ENCODE assay signal across 19 cellular contexts in genomic region chr2:68023904-68024303, GRCh38. TPM values are rescaled to one million over a fixed set of nuclear protein-coding genes. Genes with fewer than 3 reads are reported as not detected.
DNase-seq lines count a peak whose midpoint lies in the region; ATAC-seq and TF ChIP-seq lines count a peak whose summit lies in the region.
"Had no signal": no experiment of that assay in that cellular context is flagged by ENCODE, and none has a peak within 500 bp of the region (broad histone marks: within the 10 kb centered on the region; RNA-seq: fewer than 3 reads in every experiment).

No MANE protein-coding gene starts in this region.

- peak overlapping the region; percentile 3 for H4K91ac ChIP-seq in mesenchymal stem cell (ENCODE audit: low read length)

- 96% methylated on average over 16 of the region's 16 CpGs for WGBS in mesenchymal stem cell
- WGBS in prostate gland: 89% methylated on average over 7 of the region's 16 CpGs
- 94 to 99% methylated on average over 14 to 16 of the region's 16 CpGs for WGBS in lower leg skin, 2 donors

- DNase-seq in Right ventricle myocardium inferior (ENCODE audit: missing footprints): peak; percentile 39
- no peak for DNase-seq in right atrium auricular region (ENCODE audit: low spot score)
- no peak for DNase-seq in mesenchymal stem cell
- DNase-seq in upper lobe of right lung: no peak
- no peak for DNase-seq in prostate gland (ENCODE audit: low spot score)
- DNase-seq in lower leg skin (ENCODE audit: low spot score in 2 of 2): no peak
- DNase-seq in DMS153 (lab: John Stamatoyannopoulos, UW): no peak
- DNase-seq: ACHN; AML-193; C1 segment of cervical spinal cord; Calu3; CD4-positive, alpha-beta memory T cell; COR-L47; DND-41; GOT3; HFFc6 had no signal

- no peak overlapping the region for H3K9ac ChIP-seq in mesenchymal stem cell (ENCODE audit: low read length)

- H2AK5ac ChIP-seq in mesenchymal stem cell (ENCODE audit: low read length, severe bottlenecking): no peak overlapping the region

- ATAC-seq in Right ventricle myocardium inferior (no peak), upper lobe of right lung (peak; percentile 12)

- H3K4me3 ChIP-seq in right atrium auricular region (no peak overlapping the region), mesenchymal stem cell (ENCODE audit: insufficient read depth in 1 of 2, low read depth in 1 of 2, low read length in 2 of 2) (no peak overlapping the region), upper lobe of right lung (no peak overlapping the region), prostate gland (no peak overlapping the region), lower leg skin (ENCODE audit: low read depth, poor library complexity, severe bottlenecking) (no peak overlapping the region)
- H3K4me3 ChIP-seq: A549, HAP-1 had no signal

- H3K4ac ChIP-seq in mesenchymal stem cell (ENCODE audit: low read depth in 1 of 2, low read length in 2 of 2): no peak overlapping the region

- no peaks in the 10 kb centered on the region for H3K79me1 ChIP-seq in mesenchymal stem cell (replicated peaks; ENCODE audit: low read length, poor library complexity, severe bottlenecking)

- no peak overlapping the region for H3K14ac ChIP-seq in mesenchymal stem cell (ENCODE audit: low read length in 2 of 2)

- no peaks in the 10 kb centered on the region for H3K4me1 ChIP-seq in right atrium auricular region
- no peaks in the 10 kb centered on the region for H3K4me1 ChIP-seq in mesenchymal stem cell (ENCODE audit: control insufficient read depth, insufficient read depth, low read depth, low read length)
- no peaks in the 10 kb centered on the region for H3K4me1 ChIP-seq in upper lobe of right lung
- no peaks in the 10 kb centered on the region for H3K4me1 ChIP-seq in prostate gland (replicated peaks)
- H3K4me1 ChIP-seq: A549, HAP-1 had no signal

- no peak overlapping the region for H4K8ac ChIP-seq in mesenchymal stem cell (ENCODE audit: low read length)

- TF ChIP-seq CTCF in right atrium auricular region (IDR thresholded peaks at IDR 0.05) (no peak), upper lobe of right lung (IDR thresholded peaks at IDR 0.05) (no peak), prostate gland (IDR thresholded peaks at IDR 0.05) (no peak), lower leg skin (IDR thresholded peaks at IDR 0.05) (no peak)

- H2AFZ ChIP-seq in mesenchymal stem cell (ENCODE audit: low read depth, low read length): no peak overlapping the region

- no peak overlapping the region for H3K18ac ChIP-seq in mesenchymal stem cell (ENCODE audit: low read depth in 1 of 2, low read length in 2 of 2)

- no peak overlapping the region for H3K23ac ChIP-seq in mesenchymal stem cell (ENCODE audit: low read length in 2 of 2)

- intact Hi-C loops in Right ventricle myocardium inferior (cut with DNase I) (no loop called here), upper lobe of right lung (cut with DNase I) (no loop called here), prostate gland (cut with DNase I) (no loop called here), lower leg skin (cut with DNase I; ENCODE audit: low total_unique reads) (no loop called here)

- no peak overlapping the region for H3K27ac ChIP-seq in right atrium auricular region
- H3K27ac ChIP-seq in mesenchymal stem cell (ENCODE audit: low read length, poor library complexity, severe bottlenecking): no peak overlapping the region
- H3K27ac ChIP-seq in upper lobe of right lung: no peak overlapping the region
- no peak overlapping the region for H3K27ac ChIP-seq in prostate gland
- H3K27ac ChIP-seq: 22Rv1, A549 had no signal

- no peak overlapping the region for H2BK15ac ChIP-seq in mesenchymal stem cell (ENCODE audit: low read depth, poor library complexity, severe bottlenecking)

- H3K4me2 ChIP-seq in mesenchymal stem cell (ENCODE audit: low read length, poor library complexity, severe bottlenecking): no peak overlapping the region
- H3K4me2 ChIP-seq: A549 had no signal

- H2BK120ac ChIP-seq in mesenchymal stem cell (ENCODE audit: low read depth, low read length): no peak overlapping the region

- H3K9me3 ChIP-seq in right atrium auricular region (peaks cover 0 to 5% of the 10 kb centered on the region in 2 donors), mesenchymal stem cell (ENCODE audit: control insufficient read depth, low read length) (no peaks in the 10 kb centered on the region), upper lobe of right lung (no peaks in the 10 kb centered on the region), prostate gland (no peaks in the 10 kb centered on the region)
- H3K9me3 ChIP-seq: A549, HAP-1 had no signal

- H3K27me3 ChIP-seq in right atrium auricular region (no peaks in the 10 kb centered on the region), mesenchymal stem cell (ENCODE audit: control insufficient read depth in 1 of 2, insufficient read depth in 1 of 2, low read length in 2 of 2) (no peaks in the 10 kb centered on the region), upper lobe of right lung (no peaks in the 10 kb centered on the region), prostate gland (replicated peaks; ENCODE audit: insufficient read depth) (no peaks in the 10 kb centered on the region)

- TF ChIP-seq POLR2A in prostate gland (IDR thresholded peaks at IDR 0.05) (no peak), lower leg skin (IDR thresholded peaks at IDR 0.05) (no peak)

- H2BK5ac ChIP-seq in mesenchymal stem cell (ENCODE audit: low read depth, low read length, poor library complexity, severe bottlenecking): no peak overlapping the region

- H2BK12ac ChIP-seq in mesenchymal stem cell (ENCODE audit: low read length in 2 of 2): no peak overlapping the region

- H3K36me3 ChIP-seq in right atrium auricular region: no peaks in the 10 kb centered on the region
- no peaks in the 10 kb centered on the region for H3K36me3 ChIP-seq in mesenchymal stem cell (ENCODE audit: control insufficient read depth in 1 of 2, insufficient read depth in 2 of 2, low read depth in 1 of 2, low read length in 2 of 2)
- no peaks in the 10 kb centered on the region for H3K36me3 ChIP-seq in upper lobe of right lung
- H3K36me3 ChIP-seq in prostate gland: no peaks in the 10 kb centered on the region
- H3K36me3 ChIP-seq: HAP-1 had no signal

RNA-seq across cellular contexts. Expression of gene C1D, which starts 38.9 kb away (rescaled TPM):
- total RNA-seq in Right ventricle myocardium inferior (18.4 TPM), right atrium auricular region (10 to 100 TPM; 29.2 to 31.1 TPM), upper lobe of right lung (19.5 TPM), prostate gland (10 to 100 TPM; 31.5 to 51.6 TPM), lower leg skin (10 to 100 TPM in 3 of 4 donors, 1 to 10 TPM in 1; 8.0 to 30.3 (median 14.7) TPM)
- polyA plus RNA-seq in mesenchymal stem cell (2013, experiment 1 of 2): 28.9 TPM
- 30.1 TPM for polyA plus RNA-seq in mesenchymal stem cell (2013, experiment 2 of 2)
